ENCODE assay signal across 1 cellular context in the genomic region with DNA sequence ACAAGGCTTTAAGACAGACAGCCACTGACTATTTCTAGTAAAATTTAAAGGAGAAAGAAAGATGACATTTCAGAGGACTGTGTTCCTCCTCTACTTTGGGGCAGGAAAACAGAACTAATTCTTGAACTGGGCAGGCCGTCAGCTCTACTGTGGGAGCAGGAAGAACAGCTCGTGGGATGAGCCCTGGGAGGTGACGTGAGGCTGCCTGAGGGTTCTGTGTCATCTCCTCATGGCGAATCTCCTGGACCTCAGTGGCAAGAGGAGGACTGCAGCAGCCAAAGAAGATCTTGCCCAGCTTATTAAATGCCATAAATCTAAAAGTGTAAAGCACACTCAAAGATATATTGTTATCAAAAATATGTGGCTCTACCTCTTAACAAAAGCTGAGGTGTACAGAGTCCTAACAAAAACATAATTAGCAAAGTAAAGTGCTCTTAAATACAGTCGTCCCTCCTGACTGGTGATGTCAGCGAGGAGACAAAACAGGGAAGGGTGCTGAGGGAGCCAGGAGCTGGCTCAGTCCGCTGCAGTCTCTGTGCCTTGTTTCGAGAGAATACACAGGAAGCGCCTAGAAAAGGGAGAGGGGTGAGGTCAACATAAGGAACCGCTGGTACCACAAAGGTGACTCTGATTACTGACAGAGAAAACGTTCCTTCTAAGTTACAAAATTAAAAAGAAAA.
TF ChIP-seq lines count a peak whose summit lies in the region.

No MANE protein-coding gene starts in this region.

TF ChIP-seq in GM23338, 12 proteins besides CTCF, POLR2A, EP300 and RAD21 (continued from another document):
- TF ChIP-seq ZNF331 (CRISPR knock-in tag; IDR thresholded peaks at IDR 0.05; ENCODE audit: low read depth) (no peak), EZH2phosphoT487 (IDR thresholded peaks at IDR 0.05; ENCODE audit: unreplicated experiment) (no peak), EZH2 (IDR thresholded peaks at IDR 0.05; ENCODE audit: low read depth, unreplicated experiment) (no peak), CREB1 (CRISPR knock-in tag; IDR thresholded peaks at IDR 0.05; ENCODE audit: low read depth) (no peak)
